In genomic region chr16:89216315-89217137, GRCh38 we compare ENCODE assay signal across 8 cellular contexts. TPM values are rescaled to one million over a fixed set of nuclear protein-coding genes. Genes with fewer than 3 reads are reported as not detected.
DNase-seq lines count a peak whose midpoint lies in the region; ATAC-seq and TF ChIP-seq lines count a peak whose summit lies in the region.

No MANE protein-coding gene starts in this region.

- CTCF ChIA-PET in CD8-positive, alpha-beta T cell (lab: Charles Lee) = interaction anchor here (0.8 to 2.4 kb wide), 13 partner anchors 12 to 481 kb away, joined by 3 to 11 read pairs (median 4); no protein-coding TSS in a partner anchor
- CTCF ChIA-PET in HEK293T (lab: Yijun Ruan, JAX) = interaction anchor here (0.7 to 1.0 kb wide), 2 partner anchors 403 to 482 kb away, joined by 3 to 5 read pairs; no protein-coding TSS in a partner anchor

- peak overlapping the region; percentile 83 for H3K27ac Mint-ChIP-seq in CD8-positive, alpha-beta T cell

- POLR2A ChIA-PET in CD8-positive, alpha-beta T cell (lab: Charles Lee) = interaction anchor here (1.0 to 1.3 kb wide), 5 partner anchors 25 to 399 kb away, joined by 3 to 4 read pairs (median 3); no protein-coding TSS in a partner anchor
- POLR2A ChIA-PET in HEK293T (lab: Yijun Ruan, JAX) = interaction anchor here (0.9 to 1.7 kb wide), 3 partner anchors 10 to 123 kb away, joined by 3 to 9 read pairs (median 3); partner anchors contain the start of gene ACSF3

- H3K9me3 ChIP-seq in CD8-positive, alpha-beta T cell (ENCODE audit: low read length) = no peaks in the 10 kb centered on the region
- no peaks in the 10 kb centered on the region for H3K9me3 ChIP-seq in effector memory CD4-positive, alpha-beta T cell (ENCODE audit: control insufficient read depth, low read length)

- H3K27me3 ChIP-seq in CD8-positive, alpha-beta T cell (ENCODE audit: insufficient read depth, low read length) = no peaks in the 10 kb centered on the region
- no peaks in the 10 kb centered on the region for H3K27me3 ChIP-seq in effector memory CD4-positive, alpha-beta T cell (replicated peaks; ENCODE audit: control insufficient read depth, insufficient read depth, low read length, poor library complexity, severe bottlenecking)

- H3K27me3 Mint-ChIP-seq in CD8-positive, alpha-beta T cell (ENCODE audit: low read depth) = no peaks in the 10 kb centered on the region

- peaks cover 2% of the 10 kb centered on the region for H3K36me3 ChIP-seq in CD8-positive, alpha-beta T cell (ENCODE audit: insufficient read depth, low read length)
- peaks cover 9% of the 10 kb centered on the region for H3K36me3 ChIP-seq in effector memory CD4-positive, alpha-beta T cell (ENCODE audit: control insufficient read depth, insufficient read depth, low read length)

- no peaks in the 10 kb centered on the region for H3K9me3 Mint-ChIP-seq in CD8-positive, alpha-beta T cell

- ATAC-seq in CD8-positive, alpha-beta T cell = peak; percentile 79
- no peak for ATAC-seq in HG02884 (IDR thresholded peaks at IDR 0.05; ENCODE audit: unreplicated experiment)

- H3K4me3 ChIP-seq in CD8-positive, alpha-beta T cell (ENCODE audit: low read depth, low read length) = peak overlapping the region; percentile 90
- peak overlapping the region; percentile 98 for H3K4me3 ChIP-seq in effector memory CD4-positive, alpha-beta T cell (ENCODE audit: insufficient read depth, low read depth, low read length, poor library complexity, severe bottlenecking)

- H3K4me1 Mint-ChIP-seq in CD8-positive, alpha-beta T cell (ENCODE audit: low read depth) = peaks cover 35% of the 10 kb centered on the region

- peak; percentile 65 to 89 (median 84) for DNase-seq in CD8-positive, alpha-beta T cell
- DNase-seq in HEK293T (ENCODE audit: extremely low spot score) (peak; percentile 73), NCI-H82 (lab: John Stamatoyannopoulos, UW) (peak; percentile 83), lung microvascular endothelial cell (ENCODE audit: low read depth in 2 of 2) (peak; percentile 85 to 87)
- DNase-seq in activated CD8-positive, alpha-beta memory T cell treated with anti-CD3 and anti-CD28 coated beads for 4 hours (ENCODE audit: low read depth in 2 of 2) = peak; percentile 75 to 79
- DNase-seq in effector memory CD4-positive, alpha-beta T cell = peak; percentile 65 to 75 (median 69)
- DNase-seq in stimulated activated CD4-positive, alpha-beta T cell treated with anti-CD3 and anti-CD28 coated beads, TNF-alpha, amount 100 ng/mL, for 1 hour (ENCODE audit: low read depth in 3 of 3, low spot score in 1 of 3) = peak; percentile 48 to 69 (median 57)

- H3K4me1 ChIP-seq in CD8-positive, alpha-beta T cell (ENCODE audit: insufficient read depth, low read length) = peaks cover 16% of the 10 kb centered on the region
- H3K4me1 ChIP-seq in effector memory CD4-positive, alpha-beta T cell (ENCODE audit: control insufficient read depth, insufficient read depth, low read length, poor library complexity, severe bottlenecking) = peaks cover 11% of the 10 kb centered on the region

- peak overlapping the region; percentile 93 for H3K4me3 Mint-ChIP-seq in CD8-positive, alpha-beta T cell

- peak; percentile 80 for TF ChIP-seq CTCF in CD8-positive, alpha-beta T cell (IDR thresholded peaks at IDR 0.05)

- H3K36me3 Mint-ChIP-seq in CD8-positive, alpha-beta T cell = peaks cover 23% of the 10 kb centered on the region

- H3K27ac ChIP-seq in CD8-positive, alpha-beta T cell (ENCODE audit: low read depth, low read length) = peak overlapping the region; percentile 95
- H3K27ac ChIP-seq in effector memory CD4-positive, alpha-beta T cell (ENCODE audit: insufficient read depth, low read length, poor library complexity, severe bottlenecking) = peak overlapping the region; percentile 98

- intact Hi-C loops in CD8-positive, alpha-beta T cell (cut with DNase I, micrococcal nuclease) = loop anchor here (1.0 to 2.0 kb wide), 18 partner anchors 24 to 646 kb away; partner anchors contain the start of genes CDH15 (in 2 of the 2), SPG7 (in 2 of the 2), TRAPPC2L (in 2 of the 2) and ZC3H18 (in 2 of the 2)

TF ChIP-seq in HEK293T, 16 proteins besides CTCF, POLR2A, EP300 and RAD21:
- TF ChIP-seq FOXA1 (IDR thresholded peaks at IDR 0.05) = no peak
- TF ChIP-seq FOXK2 (IDR thresholded peaks at IDR 0.05) = peak; percentile 92
- TF ChIP-seq SUZ12 (IDR thresholded peaks at IDR 0.05) = no peak
- no peak for TF ChIP-seq L3MBTL2 (conservative IDR thresholded peaks at IDR 0.05)
- TF ChIP-seq FOXM1 (IDR thresholded peaks at IDR 0.05; ENCODE audit: borderline replicate concordance) = no peak
- TF ChIP-seq TARDBP (IDR thresholded peaks at IDR 0.05) = no peak
- TF ChIP-seq ELF4 (IDR thresholded peaks at IDR 0.05) = no peak

RNA-seq across cellular contexts. Expression of gene ZNF778, which starts 1.0 kb away (rescaled TPM):
- total RNA-seq in CD8-positive, alpha-beta T cell = 1 to 10 TPM; 8.4 to 8.9 TPM
- 6.3 and 8.7 TPM in 2 replicates for total RNA-seq in lung microvascular endothelial cell

RNA-seq across cellular contexts. Expression of gene SLC22A31, which starts 16.2 kb away (rescaled TPM):
- under 1 TPM in 1 of 2 experiments, not detected in 1; 0.33 TPM for total RNA-seq in CD8-positive, alpha-beta T cell
- total RNA-seq in lung microvascular endothelial cell = under 0.01 TPM in 1 of 2 replicates, not detected in the other

RNA-seq across cellular contexts. Expression of gene CDH15, which starts 45.0 kb away (rescaled TPM):
- under 1 TPM in 1 of 2 experiments, not detected in 1; 0.24 TPM for total RNA-seq in CD8-positive, alpha-beta T cell
- total RNA-seq in lung microvascular endothelial cell = under 0.01 TPM in 2 replicates
